ENCODE assay signal across 19 cellular contexts in the genomic region with DNA sequence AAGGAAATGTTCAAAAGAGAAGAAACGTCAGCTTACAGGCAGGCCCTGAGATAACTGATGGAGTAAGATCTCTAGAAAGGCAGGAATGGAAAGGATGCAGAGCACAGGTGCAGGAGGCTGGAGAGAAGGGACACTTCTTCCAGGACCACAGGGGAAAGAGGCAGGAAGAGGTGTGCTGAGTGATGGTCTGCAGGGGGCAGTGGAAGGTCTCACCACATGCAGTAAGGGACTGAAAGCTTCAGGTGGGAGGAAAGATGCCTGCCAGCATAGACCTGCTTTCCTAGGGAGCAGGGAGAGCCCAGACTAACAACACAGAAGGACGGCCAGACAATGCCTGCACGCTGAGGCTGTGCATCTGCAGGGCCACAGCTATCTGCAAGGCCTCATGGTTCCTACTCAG.
"Had no signal": no experiment of that assay in that cellular context is flagged by ENCODE, and none has a peak within 500 bp of the region (broad histone marks: within the 10 kb centered on the region; RNA-seq: fewer than 3 reads in every experiment).

No MANE protein-coding gene starts in this region.

- H3K27ac Mint-ChIP-seq: activated CD8-positive, alpha-beta T cell treated with anti-CD3 and anti-CD28 coated beads for 36 hours; activated naive CD8-positive, alpha-beta T cell treated with anti-CD3 and anti-CD28 coated beads, Interleukin-2, amount 10 ng/mL, durations not matched to agents 7 days and 5 days had no signal

- H3K36me3 Mint-ChIP-seq: activated naive CD8-positive, alpha-beta T cell treated with anti-CD3 and anti-CD28 coated beads, Interleukin-2, amount 10 ng/mL, durations not matched to agents 7 days and 5 days had no signal

- H3K4me3 Mint-ChIP-seq: activated CD8-positive, alpha-beta T cell treated with anti-CD3 and anti-CD28 coated beads for 36 hours; activated naive CD8-positive, alpha-beta T cell treated with anti-CD3 and anti-CD28 coated beads, Interleukin-2, amount 10 ng/mL, durations not matched to agents 7 days and 5 days had no signal

- ATAC-seq: activated CD4-positive, CD25-positive, alpha-beta regulatory T cell treated with anti-CD3 and anti-CD28 coated beads, Interleukin-2, amount 50 U/mL, for 24 hours; activated CD8-positive, alpha-beta T cell treated with anti-CD3 and anti-CD28 coated beads for 36 hours had no signal

- H3K4me1 Mint-ChIP-seq: activated naive CD8-positive, alpha-beta T cell treated with anti-CD3 and anti-CD28 coated beads, Interleukin-2, amount 10 ng/mL, durations not matched to agents 7 days and 5 days had no signal

- H3K27me3 Mint-ChIP-seq: activated naive CD8-positive, alpha-beta T cell treated with anti-CD3 and anti-CD28 coated beads, Interleukin-2, amount 10 ng/mL, durations not matched to agents 7 days and 5 days had no signal

- DNase-seq: activated CD4-positive, alpha-beta T cell treated with anti-CD3 and anti-CD28 coated beads for 4 hours; activated CD8-positive, alpha-beta memory T cell treated with anti-CD3 and anti-CD28 coated beads, Interleukin-2, amount 50 U/mL, for 48 hours; activated CD8-positive, alpha-beta T cell treated with anti-CD3 and anti-CD28 coated beads for 36 hours; activated naive CD4-positive, alpha-beta T cell treated with anti-CD3 and anti-CD28 coated beads, Interleukin-2, amount 50 U/mL, for 16 hours; activated naive CD8-positive, alpha-beta T cell treated with anti-CD3 and anti-CD28 coated beads, Interleukin-2, amount 10 ng/mL, durations not matched to agents 7 days and 5 days; activated T-cell treated with anti-CD3 and anti-CD28 coated beads, Interleukin-2, amount 50 U/mL, for 1 hour; aorta; central memory CD4-positive, alpha-beta T cell; KG1; NCI-H1048; NCI-H146; NCI-H1930; NCI-H2107; NCI-H345; NCI-H510A; NCI-H526 treated with DMSO at 0.1 percent for 48 hours; SHP77 treated with DMSO at 0.1 percent for 48 hours had no signal

- FAIRE-seq: RCC 7860 had no signal
